In the genomic region with DNA sequence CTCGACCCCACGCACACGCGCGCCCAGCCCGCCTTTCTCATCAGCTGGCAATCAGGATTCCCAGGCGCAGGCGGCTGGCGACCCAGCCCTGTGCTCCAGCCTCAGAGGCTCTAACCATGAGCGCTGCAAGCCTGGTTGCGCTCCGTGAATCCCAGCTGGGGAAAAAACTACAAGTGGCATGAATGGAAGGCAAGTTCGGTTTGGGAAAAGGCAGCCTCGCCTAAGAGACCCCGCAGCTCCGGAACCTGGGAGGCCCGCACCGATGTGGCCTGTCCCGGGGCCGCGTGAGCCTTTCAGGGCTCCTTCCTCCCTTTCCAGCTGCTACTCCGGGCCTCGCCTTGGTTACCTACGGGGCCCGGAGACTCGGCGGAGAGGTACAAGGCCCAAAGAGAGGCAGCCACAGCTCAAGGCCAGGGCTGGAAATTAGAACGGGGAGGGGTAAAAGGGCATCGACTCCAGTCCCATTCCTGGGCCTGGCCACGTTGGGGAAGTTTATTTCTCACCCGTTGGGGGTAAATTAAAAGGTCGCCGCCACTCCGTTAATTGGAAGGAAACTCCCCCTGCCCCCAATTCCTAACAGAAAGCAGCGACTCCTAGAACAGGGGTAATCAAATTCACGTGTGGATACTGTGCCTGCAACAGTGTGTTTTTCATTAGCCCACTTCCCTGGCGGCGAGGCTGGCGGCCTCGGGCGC, we compare ENCODE assay signal across 8 cellular contexts. TPM values are rescaled to one million over a fixed set of nuclear protein-coding genes. Genes with fewer than 3 reads are reported as not detected.
DNase-seq lines count a peak whose midpoint lies in the region; FAIRE-seq and TF ChIP-seq lines count a peak whose summit lies in the region.

No MANE protein-coding gene starts in this region.

- H3K9me3 ChIP-seq in spleen = peaks cover 0 to 15% (median 0%) of the 10 kb centered on the region in 8 donors

- peaks cover 3% of the 10 kb centered on the region for H3K36me3 Mint-ChIP-seq in T-helper 2 cell treated with Interferon-gamma antibody and Interleukin-4, amounts not matched to agents 5 μg/mL and 100 μg/mL, for 36 hours (ENCODE audit: low read depth)

- no peaks in the 10 kb centered on the region for H3K36me3 ChIP-seq in spleen

- no peak for FAIRE-seq in H54 (lab: Jason Lieb, UNC)

- no peaks in the 10 kb centered on the region for H3K9me3 Mint-ChIP-seq in T-helper 2 cell treated with Interferon-gamma antibody and Interleukin-4, amounts not matched to agents 5 μg/mL and 100 μg/mL, for 36 hours

- peaks cover 15 to 83% (median 54%) of the 10 kb centered on the region in 6 donors for H3K4me1 ChIP-seq in spleen

- in situ Hi-C loops in GM13977 (cut with MboI; ENCODE audit: low pct_unique_long_range_greater_than_20kb, low sequenced_read_pairs, unreplicated experiment) = loop anchor here (10.0 to 25.0 kb wide), 2 partner anchors 804 to 1312 kb away; no protein-coding TSS in a partner anchor

- intact Hi-C loops in spleen (cut with DNase I; ENCODE audit: low total_unique reads) = loop anchor here (10.0 kb wide), 1 partner anchor 1302 kb away; no protein-coding TSS in a partner anchor

- H3K27ac ChIP-seq in spleen = no peak overlapping the region

- no peak overlapping the region for H3K4me3 Mint-ChIP-seq in T-helper 2 cell treated with Interferon-gamma antibody and Interleukin-4, amounts not matched to agents 5 μg/mL and 100 μg/mL, for 36 hours

- H3K4me1 Mint-ChIP-seq in T-helper 2 cell treated with Interferon-gamma antibody and Interleukin-4, amounts not matched to agents 5 μg/mL and 100 μg/mL, for 36 hours (ENCODE audit: low read depth) = peaks cover 3% of the 10 kb centered on the region

- peaks cover 88% of the 10 kb centered on the region for H3K27me3 Mint-ChIP-seq in T-helper 2 cell treated with Interferon-gamma antibody and Interleukin-4, amounts not matched to agents 5 μg/mL and 100 μg/mL, for 36 hours (ENCODE audit: low read depth)

- WGBS in spleen, 5 donors = 5 to 12% (median 8%) methylated on average over 39 to 41 of the region's 41 CpGs

- H3K4me3 ChIP-seq in spleen = peak overlapping the region in 5 of 8 donors; percentile 33 to 65 (median 43)

- no peak for TF ChIP-seq POLR2A in spleen (IDR thresholded peaks at IDR 0.05)
- TF ChIP-seq POLR2A in H54 (IDR thresholded peaks at IDR 0.05; ENCODE audit: low read depth, low read length) = no peak

- DNase-seq in T-helper 2 cell treated with Interferon-gamma antibody and Interleukin-4, amounts not matched to agents 5 μg/mL and 100 μg/mL, for 36 hours (ENCODE audit: low spot score) = no peak
- no peak for DNase-seq in T-helper 2 cell
- peak; percentile 75 for DNase-seq in SW480 (ENCODE audit: low spot score)
- DNase-seq in islet precursor cell = peak; percentile 58
- peak; percentile 74 for DNase-seq in spleen
- DNase-seq in middle frontal gyrus (ENCODE audit: extremely low spot score, low spot score) = no peak
- DNase-seq in GM13977 (ENCODE audit: low spot score) = no peak
- DNase-seq in H54 (ENCODE audit: insufficient read length, low spot score) = no peak

- peaks cover 40 to 100% (median 99%) of the 10 kb centered on the region in 7 donors for H3K27me3 ChIP-seq in spleen (replicated peaks in 1 of 7)

- TF ChIP-seq CTCF in spleen (IDR thresholded peaks at IDR 0.05 in 8 of 11, conservative IDR thresholded peaks at IDR 0.05 in 3 of 11) (no peak), GM13977 (IDR thresholded peaks at IDR 0.05; ENCODE audit: extremely low read depth, insufficient read depth, missing control alignments) (no peak)

- H3K27ac Mint-ChIP-seq in T-helper 2 cell treated with Interferon-gamma antibody and Interleukin-4, amounts not matched to agents 5 μg/mL and 100 μg/mL, for 36 hours = peak overlapping the region; percentile 85

RNA-seq across cellular contexts. Expression of a gene that starts 1.3 kb away (rescaled TPM):
- 1 to 10 TPM in 5 of 7 donors, under 1 TPM in 2; 0.51 to 3.0 (median 1.2) TPM for total RNA-seq in spleen
- under 1 TPM; 0.46 to 0.54 (median 0.48) TPM for polyA plus RNA-seq in spleen

RNA-seq across cellular contexts. Expression of a gene that starts 7.5 kb away (rescaled TPM):
- under 1 TPM in 3 of 7 donors, not detected in 4; 0.13 to 0.72 (median 0.56) TPM for total RNA-seq in spleen
- under 1 TPM; 0.05 to 0.22 (median 0.19) TPM for polyA plus RNA-seq in spleen

RNA-seq across cellular contexts. Expression of a gene that starts 10.1 kb away (rescaled TPM):
- total RNA-seq in spleen = 1 to 10 TPM; 1.0 to 8.0 (median 2.6) TPM
- polyA plus RNA-seq in spleen = 1 to 10 TPM in 1 of 3 donors, under 1 TPM in 2; 0.55 to 1.4 (median 0.80) TPM

RNA-seq across cellular contexts. Expression of a gene that starts 14.2 kb away (rescaled TPM):
- 1 to 10 TPM in 5 of 7 donors, under 1 TPM in 2; 0.51 to 6.1 (median 2.2) TPM for total RNA-seq in spleen
- 1 to 10 TPM in 1 of 3 donors, under 1 TPM in 2; 0.57 to 1.4 (median 0.62) TPM for polyA plus RNA-seq in spleen

RNA-seq across cellular contexts. Expression of a gene that starts 18.4 kb away (rescaled TPM):
- not detected for total RNA-seq in spleen
- not detected for polyA plus RNA-seq in spleen

Comparison
In these comparisons a context has a peak if more than half of its experiments do, and no peak if none do; other contexts are left out.
1. DNase-seq: peak in SW480 (single experiment), islet precursor cell (single experiment) and spleen (single experiment); none in T-helper 2 cell treated with Interferon-gamma antibody and Interleukin-4, amounts not matched to agents 5 μg/mL and 100 μg/mL, for 36 hours (single experiment), T-helper 2 cell (0 of 5), middle frontal gyrus (single experiment), GM13977 (single experiment) and H54 (single experiment).